20 cellular contexts compared by ENCODE assay signal in genomic region chr4:62923783-62924182, GRCh38.
DNase-seq lines count a peak whose midpoint lies in the region; ATAC-seq and TF ChIP-seq lines count a peak whose summit lies in the region.
"Had no signal": no experiment of that assay in that cellular context is flagged by ENCODE, and none has a peak within 500 bp of the region (broad histone marks: within the 10 kb centered on the region; RNA-seq: fewer than 3 reads in every experiment).

No MANE protein-coding gene starts in this region.

- H2AFZ ChIP-seq in OCI-LY3 (ENCODE audit: low read depth, low read length) (peak overlapping the region; percentile 53; the same call in 1 of the 2 replicates), neural cell (ENCODE audit: low read depth, low read length) (no peak overlapping the region), neuron (ENCODE audit: low read depth, low read length) (peak overlapping the region; percentile 34)

- H3K27ac Mint-ChIP-seq in central memory CD8-positive, alpha-beta T cell (ENCODE audit: low read depth), result no peak overlapping the region
- H3K27ac Mint-ChIP-seq in type B pancreatic cell, result no peak overlapping the region
- H3K27ac Mint-ChIP-seq: B cell; CD4-positive, alpha-beta T cell; CD8-positive, alpha-beta T cell had no signal

- TF ChIP-seq CTCF in OCI-LY3 (IDR thresholded peaks at IDR 0.05; ENCODE audit: low read depth, low read length), result no peak
- TF ChIP-seq CTCF in neural cell (IDR thresholded peaks at IDR 0.05; ENCODE audit: poor library complexity, severe bottlenecking), result no peak
- no peak for TF ChIP-seq CTCF in type B pancreatic cell (conservative IDR thresholded peaks at IDR 0.05)

- H3K4me3 ChIP-seq in OCI-LY3 (ENCODE audit: low read length), result no peak overlapping the region
- no peak overlapping the region for H3K4me3 ChIP-seq in neural cell (ENCODE audit: low read length)
- H3K4me3 ChIP-seq in neuron (ENCODE audit: low read length), result no peak overlapping the region
- H3K4me3 ChIP-seq: A549; BLaER1 treated with 17β-estradiol and CSF1 and Interleukin-3, amounts not matched to agents 10 nM and 100 nM had no signal

- TF ChIP-seq EP300 in neural cell (conservative IDR thresholded peaks at IDR 0.05; ENCODE audit: poor library complexity, severe bottlenecking), result peak; percentile 93

- TF ChIP-seq RAD21 in neural cell (conservative IDR thresholded peaks at IDR 0.05), result no peak

- H3K27ac ChIP-seq in OCI-LY3 (ENCODE audit: low read length) (no peak overlapping the region), neural cell (ENCODE audit: low read length) (peak overlapping the region; percentile 36)
- H3K27ac ChIP-seq: 22Rv1; A549; BLaER1 treated with 17β-estradiol and CSF1 and Interleukin-3, amounts not matched to agents 10 nM and 100 nM; C4-2B had no signal

- H3K79me2 ChIP-seq in OCI-LY3 (ENCODE audit: low read length) (no peaks in the 10 kb centered on the region), neural cell (replicated peaks; ENCODE audit: insufficient read depth, low read length) (no peaks in the 10 kb centered on the region)

- ATAC-seq in central memory CD8-positive, alpha-beta T cell (replicated peaks; ENCODE audit: extremely low read depth, poor library complexity, severe bottlenecking), result peak; percentile 14
- no peak for ATAC-seq in HG03039 (IDR thresholded peaks at IDR 0.05; ENCODE audit: unreplicated experiment)
- ATAC-seq: A549; CD8-positive, alpha-beta T cell had no signal

- no peaks in the 10 kb centered on the region for H3K9me2 ChIP-seq in neural cell (ENCODE audit: insufficient read depth, low read length)

- no peaks in the 10 kb centered on the region for H3K36me3 Mint-ChIP-seq in central memory CD8-positive, alpha-beta T cell (ENCODE audit: insufficient read depth)
- H3K36me3 Mint-ChIP-seq in type B pancreatic cell, result no peaks in the 10 kb centered on the region
- H3K36me3 Mint-ChIP-seq: CD8-positive, alpha-beta T cell had no signal

- H3K9ac ChIP-seq in OCI-LY3 (ENCODE audit: low read length), result no peak overlapping the region
- H3K9ac ChIP-seq in neural cell (ENCODE audit: low read length), result no peak overlapping the region
- H3K9ac ChIP-seq: BLaER1 treated with 17β-estradiol and CSF1 and Interleukin-3, amounts not matched to agents 10 nM and 100 nM had no signal

- H3K4me1 Mint-ChIP-seq in central memory CD8-positive, alpha-beta T cell, result no peaks in the 10 kb centered on the region
- no peaks in the 10 kb centered on the region for H3K4me1 Mint-ChIP-seq in type B pancreatic cell (ENCODE audit: unreplicated experiment)
- H3K4me1 Mint-ChIP-seq: B cell had no signal

- no peak overlapping the region for H3K4me2 ChIP-seq in OCI-LY3 (ENCODE audit: low read length)
- H3K4me2 ChIP-seq in neural cell (ENCODE audit: low read length), result no peak overlapping the region
- H3K4me2 ChIP-seq: A549; BLaER1 treated with 17β-estradiol and CSF1 and Interleukin-3, amounts not matched to agents 10 nM and 100 nM had no signal

- H3K9me3 ChIP-seq in OCI-LY3 (ENCODE audit: insufficient read depth, low read length) (no peaks in the 10 kb centered on the region), neural cell (ENCODE audit: low read length) (no peaks in the 10 kb centered on the region), neuron (ENCODE audit: low read length) (no peaks in the 10 kb centered on the region)
- H3K9me3 ChIP-seq: A549; BLaER1 treated with 17β-estradiol and CSF1 and Interleukin-3, amounts not matched to agents 10 nM and 100 nM; Caco-2 had no signal

- H3K36me3 ChIP-seq in OCI-LY3 (replicated peaks; ENCODE audit: low read depth, low read length) (no peaks in the 10 kb centered on the region), neural cell (ENCODE audit: insufficient read depth, low read length) (no peaks in the 10 kb centered on the region), neuron (ENCODE audit: insufficient read depth, low read length) (no peaks in the 10 kb centered on the region)
- H3K36me3 ChIP-seq: BLaER1 treated with 17β-estradiol and CSF1 and Interleukin-3, amounts not matched to agents 10 nM and 100 nM had no signal

- H3F3A ChIP-seq in neural cell (ENCODE audit: insufficient read depth, low read length, poor library complexity, severe bottlenecking), result no peaks in the 10 kb centered on the region

- H3K27me3 Mint-ChIP-seq in central memory CD8-positive, alpha-beta T cell, result no peaks in the 10 kb centered on the region
- H3K27me3 Mint-ChIP-seq in type B pancreatic cell, result no peaks in the 10 kb centered on the region
- H3K27me3 Mint-ChIP-seq: B cell; CD4-positive, alpha-beta T cell had no signal

- H3K27me3 ChIP-seq in OCI-LY3 (ENCODE audit: low read depth, low read length) (no peaks in the 10 kb centered on the region), neural cell (ENCODE audit: insufficient read depth, low read depth, low read length) (no peaks in the 10 kb centered on the region), neuron (ENCODE audit: insufficient read depth, low read length) (no peaks in the 10 kb centered on the region)
- H3K27me3 ChIP-seq: BLaER1 treated with 17β-estradiol and CSF1 and Interleukin-3, amounts not matched to agents 10 nM and 100 nM had no signal

- H3K9me3 Mint-ChIP-seq in central memory CD8-positive, alpha-beta T cell, result peaks cover 17% of the 10 kb centered on the region
- H3K9me3 Mint-ChIP-seq in type B pancreatic cell, result no peaks in the 10 kb centered on the region

- H3K4me1 ChIP-seq in OCI-LY3 (ENCODE audit: low read length), result no peaks in the 10 kb centered on the region
- peaks cover 5% of the 10 kb centered on the region for H3K4me1 ChIP-seq in neuron (ENCODE audit: insufficient read depth, low read length)
- H3K4me1 ChIP-seq: A549; BLaER1 treated with 17β-estradiol and CSF1 and Interleukin-3, amounts not matched to agents 10 nM and 100 nM; Caco-2 had no signal

- H4K20me1 ChIP-seq in OCI-LY3 (ENCODE audit: insufficient read depth, low read length) (no peaks in the 10 kb centered on the region), neural cell (ENCODE audit: insufficient read depth) (no peaks in the 10 kb centered on the region)
- H4K20me1 ChIP-seq: BLaER1 treated with 17β-estradiol and CSF1 and Interleukin-3, amounts not matched to agents 10 nM and 100 nM had no signal

- no peak overlapping the region for H3K4me3 Mint-ChIP-seq in central memory CD8-positive, alpha-beta T cell
- no peak overlapping the region for H3K4me3 Mint-ChIP-seq in type B pancreatic cell
- H3K4me3 Mint-ChIP-seq: B cell; CD4-positive, alpha-beta T cell; CD8-positive, alpha-beta T cell had no signal

- DNase-seq in central memory CD8-positive, alpha-beta T cell (ENCODE audit: low spot score in 2 of 2), result no peak
- DNase-seq in NCI-H1436 (lab: John Stamatoyannopoulos, UW) (no peak), type B pancreatic cell (ENCODE audit: extremely low spot score, unreplicated experiment) (no peak)
- DNase-seq in NK-92 treated with Interleukin-12 subunit alpha and Interleukin-12 subunit beta, amount 100 ng/mL, for 24 hours (lab: John Stamatoyannopoulos, UW), result no peak
- DNase-seq: AML-193; Caco-2; Calu3; CD4-positive, alpha-beta T cell; CD8-positive, alpha-beta T cell; DMS79 treated with DMSO at 0.1 percent for 48 hours; GF-D8 had no signal

TF ChIP-seq in neural cell, 6 proteins besides CTCF, POLR2A, EP300 and RAD21:
- TF ChIP-seq POLR2AphosphoS5 (IDR thresholded peaks at IDR 0.05) (peak; percentile 83), SMC3 (conservative IDR thresholded peaks at IDR 0.05; ENCODE audit: poor library complexity) (no peak), REST (IDR thresholded peaks at IDR 0.05; ENCODE audit: borderline replicate concordance) (peak; percentile 30)
